12 cellular contexts compared by ENCODE assay signal in the genomic region with DNA sequence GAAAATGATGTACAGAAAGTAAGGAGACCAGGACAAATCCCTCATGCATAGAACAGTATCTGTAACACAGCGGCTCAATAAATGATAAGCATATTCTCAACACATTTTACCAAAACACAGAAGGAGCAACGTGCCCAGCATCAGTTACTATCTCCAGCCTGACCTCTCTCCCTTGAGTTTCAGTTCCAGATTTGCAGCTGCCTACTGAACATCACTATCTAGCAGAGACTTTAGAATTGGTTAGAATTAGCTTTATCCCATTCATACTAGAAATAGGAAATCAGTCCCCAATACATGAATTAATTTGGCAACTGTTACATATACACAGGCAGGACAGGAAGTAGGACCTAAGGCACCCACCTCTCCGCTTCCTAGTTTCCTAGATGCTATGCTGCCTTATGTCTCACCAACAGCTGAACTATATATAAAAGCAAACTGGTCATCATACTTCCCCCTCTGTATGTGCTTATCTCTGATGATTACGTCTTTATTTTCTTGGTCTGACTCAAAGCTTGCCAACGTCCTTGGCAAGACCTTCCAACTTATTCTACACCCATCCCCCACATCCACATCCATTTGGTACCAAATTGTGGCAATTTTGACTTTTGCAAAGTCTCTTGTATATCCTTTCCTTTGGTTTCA.
DNase-seq lines count a peak whose midpoint lies in the region; ATAC-seq, FAIRE-seq and TF ChIP-seq lines count a peak whose summit lies in the region.
"Had no signal": no experiment of that assay in that cellular context is flagged by ENCODE, and none has a peak within 500 bp of the region (broad histone marks: within the 10 kb centered on the region; RNA-seq: fewer than 3 reads in every experiment).

No MANE protein-coding gene starts in this region.

- TF ChIP-seq EP300 in HepG2 (IDR thresholded peaks at IDR 0.05; ENCODE audit: low read depth in 2 of 2, low read length in 2 of 2) = no peak
- TF ChIP-seq EP300 in HepG2 (CRISPR knock-in tag; IDR thresholded peaks at IDR 0.05; ENCODE audit: borderline replicate concordance) = no peak

- H3K79me2 ChIP-seq in GM23248 (ENCODE audit: insufficient read depth) (peaks cover 76% of the 10 kb centered on the region), HepG2 (ENCODE audit: insufficient read depth, low read length) (peaks cover 6% of the 10 kb centered on the region)

- H3K4me2 ChIP-seq in BLaER1 treated with 17β-estradiol and CSF1 and Interleukin-3, amounts not matched to agents 10 nM and 100 nM = peak overlapping the region; percentile 74 to 92 (median 82)
- peak overlapping the region; percentile 90 for H3K4me2 ChIP-seq in GM23248 (ENCODE audit: unreplicated experiment)
- H3K4me2 ChIP-seq in HepG2 (ENCODE audit: low read depth, low read length) = no peak overlapping the region

- peaks cover 37 to 68% (median 65%) of the 10 kb centered on the region in 11 experiments for H3K36me3 ChIP-seq in BLaER1 treated with 17β-estradiol and CSF1 and Interleukin-3, amounts not matched to agents 10 nM and 100 nM
- peaks cover 42% of the 10 kb centered on the region for H3K36me3 ChIP-seq in GM23248 (ENCODE audit: low read depth)
- peaks cover 4 to 22% of the 10 kb centered on the region in 2 experiments; a peak in 4 of 5 replicates for H3K36me3 ChIP-seq in HepG2 (replicated peaks in 1 of 2; ENCODE audit: control insufficient read depth in 1 of 2, insufficient read depth in 2 of 2, low read length in 2 of 2)
- H3K36me3 ChIP-seq: breast epithelium had no signal

- BruUV-seq in HepG2 (replicated peaks; lab: Mats Ljungman, UMichigan) = no TSS peak

- no peak overlapping the region for H3K27ac Mint-ChIP-seq in T-helper 2 cell treated with Interferon-gamma antibody and Interleukin-4, amounts not matched to agents 5 μg/mL and 100 μg/mL, for 36 hours

- peak overlapping the region in 8 of 10 experiments; percentile 24 to 92 (median 88); a peak in 14 of 20 replicates for H3K4me3 ChIP-seq in BLaER1 treated with 17β-estradiol and CSF1 and Interleukin-3, amounts not matched to agents 10 nM and 100 nM
- peak overlapping the region; percentile 41 for H3K4me3 ChIP-seq in GM23248
- H3K4me3 ChIP-seq in fibroblast of mammary gland (ENCODE audit: control insufficient read depth, low read depth, low read length) = no peak overlapping the region
- H3K4me3 ChIP-seq in HepG2 (replicated peaks in 1 of 3; ENCODE audit: insufficient read depth in 1 of 3, low read depth in 2 of 3, low read length in 3 of 3) = no peak overlapping the region
- H3K4me3 ChIP-seq: breast epithelium, lung had no signal

- H3K27me3 Mint-ChIP-seq in T-helper 2 cell treated with Interferon-gamma antibody and Interleukin-4, amounts not matched to agents 5 μg/mL and 100 μg/mL, for 36 hours (ENCODE audit: low read depth) = no peaks in the 10 kb centered on the region

- TF ChIP-seq RAD21 in HepG2 (CRISPR knock-in tag; IDR thresholded peaks at IDR 0.05) = no peak

- no peaks in the 10 kb centered on the region for H3K27me3 ChIP-seq in BLaER1 treated with 17β-estradiol and CSF1 and Interleukin-3, amounts not matched to agents 10 nM and 100 nM
- H3K27me3 ChIP-seq in GM23248 (replicated peaks; ENCODE audit: insufficient read depth) (no peaks in the 10 kb centered on the region), HepG2 (ENCODE audit: control insufficient read depth in 1 of 2, insufficient read depth in 2 of 2, low read length in 2 of 2) (peaks cover 0 to 1% of the 10 kb centered on the region in 2 experiments; a peak in 1 of 5 replicates)
- H3K27me3 ChIP-seq: breast epithelium had no signal

- TF ChIP-seq POLR2A in HepG2 (IDR thresholded peaks at IDR 0.05; ENCODE audit: insufficient read depth in 1 of 2, low read depth in 2 of 2, low read length in 2 of 2) = no peak

- H3K9me3 ChIP-seq in BLaER1 treated with 17β-estradiol and CSF1 and Interleukin-3, amounts not matched to agents 10 nM and 100 nM (replicated peaks in 1 of 11) = no peaks in the 10 kb centered on the region
- H3K9me3 ChIP-seq in GM23248 (ENCODE audit: low read depth) = no peaks in the 10 kb centered on the region
- no peaks in the 10 kb centered on the region for H3K9me3 ChIP-seq in HepG2 (ENCODE audit: low read length)
- H3K9me3 ChIP-seq: breast epithelium had no signal

- H3K4me1 ChIP-seq in BLaER1 treated with 17β-estradiol and CSF1 and Interleukin-3, amounts not matched to agents 10 nM and 100 nM = peaks cover 41 to 50% (median 46%) of the 10 kb centered on the region in 10 experiments
- H3K4me1 ChIP-seq in GM23248 (ENCODE audit: insufficient read depth) = peaks cover 42% of the 10 kb centered on the region
- H3K4me1 ChIP-seq in HepG2 (ENCODE audit: insufficient read depth, low read length) = peaks cover 32% of the 10 kb centered on the region

- TF ChIP-seq CTCF in fibroblast of mammary gland (conservative IDR thresholded peaks at IDR 0.05; ENCODE audit: control insufficient read depth, insufficient read depth, low read depth, low read length) (no peak), HepG2 (CRISPR knock-in tag; IDR thresholded peaks at IDR 0.05) (no peak)

- POLR2A ChIA-PET in HepG2 (lab: Yijun Ruan, JAX) = no interaction called here

- peak; percentile 58 for DNase-seq in GM23248
- no peak for DNase-seq in T-helper 2 cell treated with Interferon-gamma antibody and Interleukin-4, amounts not matched to agents 5 μg/mL and 100 μg/mL, for 36 hours (ENCODE audit: low spot score)
- DNase-seq in fibroblast of mammary gland (ENCODE audit: low read depth) = peak; percentile 56
- DNase-seq in SW 1271 (lab: John Stamatoyannopoulos, UW) = no peak
- DNase-seq in central memory CD4-positive, alpha-beta T cell = no peak
- no peak for DNase-seq in HepG2 (ENCODE audit: low spot score)
- DNase-seq: activated CD4-positive, alpha-beta T cell treated with anti-CD3 and anti-CD28 coated beads for 1 hour; GOT3 had no signal

- no peak overlapping the region for H2AFZ ChIP-seq in GM23248
- no peak overlapping the region for H2AFZ ChIP-seq in HepG2 (ENCODE audit: low read length)

- H3K4me3 Mint-ChIP-seq in T-helper 2 cell treated with Interferon-gamma antibody and Interleukin-4, amounts not matched to agents 5 μg/mL and 100 μg/mL, for 36 hours = peak overlapping the region; percentile 5

- ATAC-seq in HG03097 (IDR thresholded peaks at IDR 0.05; ENCODE audit: low FRiP score, unreplicated experiment) = no peak
- ATAC-seq in HepG2 = no peak

- intact Hi-C loops in HepG2 (cut with micrococcal nuclease; ENCODE audit: unreplicated experiment) = no loop called here

- H3K27ac ChIP-seq in BLaER1 treated with 17β-estradiol and CSF1 and Interleukin-3, amounts not matched to agents 10 nM and 100 nM = peak overlapping the region in 9 of 11 experiments; percentile 15 to 73 (median 44); a peak in 14 of 22 replicates
- no peak overlapping the region for H3K27ac ChIP-seq in GM23248
- no peak overlapping the region for H3K27ac ChIP-seq in HepG2 (ENCODE audit: extremely low read length, insufficient read depth, low read length)
- H3K27ac ChIP-seq: breast epithelium had no signal

- 39 to 41% methylated on average over 5 of the region's 5 CpGs for WGBS in GM23248 (ENCODE audit: low coverage in 1 of 2, low lambda C conversion rate in 2 of 2, missing lambda C conversion rate in 2 of 2), 2 experiments
- 76% methylated on average over 5 of the region's 5 CpGs for WGBS in HepG2 (ENCODE audit: low lambda C conversion rate)

- H3K9me3 Mint-ChIP-seq in T-helper 2 cell treated with Interferon-gamma antibody and Interleukin-4, amounts not matched to agents 5 μg/mL and 100 μg/mL, for 36 hours = no peaks in the 10 kb centered on the region

- H3F3A ChIP-seq in GM23248 (ENCODE audit: insufficient read depth) = peaks cover 18% of the 10 kb centered on the region

- H3K9ac ChIP-seq in BLaER1 treated with 17β-estradiol and CSF1 and Interleukin-3, amounts not matched to agents 10 nM and 100 nM = peak overlapping the region in 6 of 11 experiments; percentile 1 to 96 (median 34); a peak in 7 of 22 replicates
- no peak overlapping the region for H3K9ac ChIP-seq in GM23248
- no peak overlapping the region for H3K9ac ChIP-seq in HepG2 (ENCODE audit: insufficient read depth, low read depth, low read length)

- peaks cover 33% of the 10 kb centered on the region for H3K4me1 Mint-ChIP-seq in T-helper 2 cell treated with Interferon-gamma antibody and Interleukin-4, amounts not matched to agents 5 μg/mL and 100 μg/mL, for 36 hours (ENCODE audit: low read depth)

- CTCF ChIA-PET in HepG2 (lab: Yijun Ruan, JAX; ENCODE audit: low intra/inter-chr PET ratio, low total read pairs) = no interaction called here

- in situ Hi-C loops in GM23248 (cut with MboI) (no loop called here), HepG2 (cut with HindIII; ENCODE audit: extremely low pct_ligation_motif_present, low pct_unique_long_range_greater_than_20kb) (no loop called here)

- no peaks in the 10 kb centered on the region for H3K9me2 ChIP-seq in GM23248 (ENCODE audit: insufficient read depth)

- H3K36me3 Mint-ChIP-seq in T-helper 2 cell treated with Interferon-gamma antibody and Interleukin-4, amounts not matched to agents 5 μg/mL and 100 μg/mL, for 36 hours (ENCODE audit: low read depth) = peaks cover 47% of the 10 kb centered on the region

- no peak for FAIRE-seq in HepG2 (lab: Jason Lieb, UNC)

- H4K20me1 ChIP-seq in BLaER1 treated with 17β-estradiol and CSF1 and Interleukin-3, amounts not matched to agents 10 nM and 100 nM = peaks cover 15 to 62% (median 41%) of the 10 kb centered on the region in 11 experiments; a peak in 20 of 22 replicates
- H4K20me1 ChIP-seq in GM23248 (ENCODE audit: insufficient read depth) (peaks cover 12% of the 10 kb centered on the region; the same call in 1 of the 2 replicates), HepG2 (ENCODE audit: insufficient read depth, low read length) (no peaks in the 10 kb centered on the region)

TF ChIP-seq in HepG2, 621 proteins besides CTCF, POLR2A, EP300 and RAD21 (continues in another document):
- TF ChIP-seq HIVEP1 (CRISPR knock-in tag; IDR thresholded peaks at IDR 0.05) = no peak
- no peak for TF ChIP-seq RXRB (CRISPR knock-in tag; IDR thresholded peaks at IDR 0.05; ENCODE audit: borderline replicate concordance)
- TF ChIP-seq NFE2L1 (CRISPR knock-in tag; IDR thresholded peaks at IDR 0.05; ENCODE audit: borderline replicate concordance) = no peak
- TF ChIP-seq ZSCAN25 (CRISPR knock-in tag; IDR thresholded peaks at IDR 0.05) = no peak
- TF ChIP-seq ZNF558 (CRISPR knock-in tag; IDR thresholded peaks at IDR 0.05; ENCODE audit: borderline replicate concordance) = no peak
- TF ChIP-seq ZSCAN22 (CRISPR knock-in tag; IDR thresholded peaks at IDR 0.05) = no peak
- TF ChIP-seq ZNF850 (CRISPR knock-in tag; conservative IDR thresholded peaks at IDR 0.05) = no peak
- TF ChIP-seq SSRP1 (CRISPR knock-in tag; IDR thresholded peaks at IDR 0.05) = no peak

Comparison
In these comparisons a context has a peak if more than half of its experiments do, and no peak if none do; other contexts are left out.
1. H3K27ac ChIP-seq: peak in BLaER1 treated with 17β-estradiol and CSF1 and Interleukin-3, amounts not matched to agents 10 nM and 100 nM (9 of 11); none in GM23248 (single experiment) and HepG2 (single experiment).
2. H3K4me3 ChIP-seq: peak in BLaER1 treated with 17β-estradiol and CSF1 and Interleukin-3, amounts not matched to agents 10 nM and 100 nM (8 of 10) and GM23248 (single experiment); none in fibroblast of mammary gland (single experiment) and HepG2 (0 of 3).
3. H3K9ac ChIP-seq: peak in BLaER1 treated with 17β-estradiol and CSF1 and Interleukin-3, amounts not matched to agents 10 nM and 100 nM (6 of 11); none in GM23248 (single experiment) and HepG2 (single experiment).
4. DNase-seq: peak in GM23248 (single experiment) and fibroblast of mammary gland (single experiment); none in T-helper 2 cell treated with Interferon-gamma antibody and Interleukin-4, amounts not matched to agents 5 μg/mL and 100 μg/mL, for 36 hours (single experiment), SW 1271 (0 of 2), central memory CD4-positive, alpha-beta T cell (single experiment) and HepG2 (single experiment).